ENCODE assay signal across 9 cellular contexts in the genomic region with DNA sequence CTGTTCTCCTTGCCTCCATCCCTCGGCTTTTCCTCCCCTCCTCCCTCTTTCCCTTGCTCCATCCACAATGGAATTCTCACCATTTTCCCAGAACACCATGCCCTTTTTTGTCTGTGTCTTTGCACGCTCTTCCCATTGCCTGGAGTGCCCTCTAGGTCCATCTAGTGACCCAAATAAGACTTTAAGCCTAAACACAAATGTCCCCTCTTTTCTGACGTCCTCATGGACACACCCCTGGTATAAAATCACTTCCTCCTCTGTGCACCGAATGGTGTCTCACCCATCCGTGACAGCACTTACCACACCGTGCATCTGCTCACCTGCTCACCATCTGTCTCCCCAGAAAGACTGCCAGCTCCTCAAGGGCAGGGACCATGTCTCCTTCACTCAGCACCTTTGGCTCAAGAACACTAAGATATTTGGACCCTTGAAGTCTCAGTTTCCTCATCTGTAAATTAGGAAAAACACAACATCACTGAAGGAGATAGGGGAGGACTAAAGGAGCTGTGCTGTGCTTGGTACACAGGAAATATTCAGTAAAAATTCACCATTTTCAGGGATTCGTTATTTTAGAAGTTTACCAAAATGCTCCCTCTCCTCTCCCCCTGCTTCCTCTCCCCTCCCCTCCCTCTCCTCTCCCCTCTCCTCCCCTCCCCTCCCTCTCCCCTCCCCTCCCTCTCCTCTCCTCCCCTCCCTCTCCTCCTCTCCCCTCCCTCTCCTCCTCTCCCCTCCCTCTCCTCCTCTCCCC. TPM values are rescaled to one million over a fixed set of nuclear protein-coding genes. Genes with fewer than 3 reads are reported as not detected.
DNase-seq lines count a peak whose midpoint lies in the region; ATAC-seq and TF ChIP-seq lines count a peak whose summit lies in the region.
"Had no signal": no experiment of that assay in that cellular context is flagged by ENCODE, and none has a peak within 500 bp of the region (broad histone marks: within the 10 kb centered on the region; RNA-seq: fewer than 3 reads in every experiment).

No MANE protein-coding gene starts in this region.

- H3K27me3 ChIP-seq in IMR-90 (ENCODE audit: control insufficient read depth, insufficient read depth, low read length) (no peaks in the 10 kb centered on the region), testis (no peaks in the 10 kb centered on the region), H7 (ENCODE audit: control insufficient read depth, insufficient read depth, low read length) (no peaks in the 10 kb centered on the region; the same call in 1 of the 2 replicates), gastrocnemius medialis (no peaks in the 10 kb centered on the region)

- no peak overlapping the region for H3K56ac ChIP-seq in IMR-90 (ENCODE audit: extremely low read depth, insufficient read depth, low read length)

- peak overlapping the region; percentile 95 for H3K18ac ChIP-seq in IMR-90 (ENCODE audit: low read depth, low read length)

- no peak overlapping the region for H2BK5ac ChIP-seq in IMR-90 (ENCODE audit: low read depth, low read length, poor library complexity, severe bottlenecking)

- peak overlapping the region; percentile 65 for H4K91ac ChIP-seq in IMR-90 (ENCODE audit: insufficient read depth, low read depth, low read length)

- H4K20me1 ChIP-seq in IMR-90 (ENCODE audit: insufficient read depth, low read length), result no peaks in the 10 kb centered on the region

- peak overlapping the region; percentile 70 for H3K23ac ChIP-seq in IMR-90 (ENCODE audit: low read depth, low read length)

- H2BK20ac ChIP-seq in IMR-90 (ENCODE audit: low read depth, low read length), result peak overlapping the region; percentile 95

- H2AFZ ChIP-seq in IMR-90 (replicated peaks; ENCODE audit: low read length, poor library complexity), result peak overlapping the region; percentile 40

- H3K9me3 ChIP-seq in IMR-90 (ENCODE audit: control insufficient read depth, insufficient read depth, low read length) (no peaks in the 10 kb centered on the region), mucosa of descending colon (no peaks in the 10 kb centered on the region), testis (no peaks in the 10 kb centered on the region), gastrocnemius medialis (no peaks in the 10 kb centered on the region)

- H3K36me3 ChIP-seq in IMR-90 (ENCODE audit: control insufficient read depth, insufficient read depth, low read length), result no peaks in the 10 kb centered on the region
- H3K36me3 ChIP-seq in mucosa of descending colon (ENCODE audit: low read depth), result no peaks in the 10 kb centered on the region
- H3K36me3 ChIP-seq in testis (ENCODE audit: low read depth, missing control alignments), result no peaks in the 10 kb centered on the region
- no peaks in the 10 kb centered on the region for H3K36me3 ChIP-seq in H7 (replicated peaks; ENCODE audit: control insufficient read depth, insufficient read depth, low read length)
- H3K36me3 ChIP-seq in gastrocnemius medialis, result no peaks in the 10 kb centered on the region

- in situ Hi-C loops in IMR-90 (cut with MboI; ENCODE audit: low sequenced_read_pairs), result no loop called here
- in situ Hi-C loops in gastrocnemius medialis (cut with MboI; ENCODE audit: low sequenced_read_pairs in 4 of 4), result no loop called here

- peak; percentile 36 for TF ChIP-seq RAD21 in IMR-90 (IDR thresholded peaks at IDR 0.05; ENCODE audit: low read length)

- peak; percentile 40 for DNase-seq in ELF-1 (ENCODE audit: low read depth, low spot score)
- DNase-seq in IMR-90, result no peak
- DNase-seq in mucosa of descending colon, result peak in 1 of 3 donors; percentile 54
- no peak for DNase-seq in dedifferentiated amniotic fluid mesenchymal stem cell (ENCODE audit: extremely low spot score)
- no peak for DNase-seq in testis
- DNase-seq in H7, result no peak
- no peak for DNase-seq in gastrocnemius medialis

- no TSS peak for BruUV-seq in IMR-90 (replicated peaks; lab: Mats Ljungman, UMichigan)

- peak overlapping the region; percentile 35; the same call in 2 of the 3 replicates for H2BK15ac ChIP-seq in IMR-90 (ENCODE audit: low read depth, low read length)

- peak overlapping the region; percentile 95 for H3K4ac ChIP-seq in IMR-90 (ENCODE audit: low read depth, low read length)

- H3K14ac ChIP-seq in IMR-90 (replicated peaks; ENCODE audit: low read depth, low read length), result peak overlapping the region; percentile 90

- peak overlapping the region; percentile 91 for H4K5ac ChIP-seq in IMR-90 (ENCODE audit: low read depth, low read length)

- TF ChIP-seq POLR2A in IMR-90 (IDR thresholded peaks at IDR 0.05; ENCODE audit: low read depth, low read length) (no peak), testis (IDR thresholded peaks at IDR 0.05) (no peak), gastrocnemius medialis (IDR thresholded peaks at IDR 0.05) (no peak)

- peak overlapping the region; percentile 95 for H2AK5ac ChIP-seq in IMR-90 (ENCODE audit: low read depth, low read length)

- H3K4me3 ChIP-seq in IMR-90 (ENCODE audit: insufficient read depth, low read depth, low read length), result no peak overlapping the region
- H3K4me3 ChIP-seq in mucosa of descending colon, result no peak overlapping the region
- H3K4me3 ChIP-seq in testis, result no peak overlapping the region
- no peak overlapping the region for H3K4me3 ChIP-seq in H7 (ENCODE audit: insufficient read depth, low read depth, low read length)
- H3K4me3 ChIP-seq in gastrocnemius medialis, result no peak overlapping the region

- dilution Hi-C loops in IMR-90 (cut with HindIII; ENCODE audit: low sequenced_read_pairs, unreplicated experiment), result no loop called here

- POLR2A ChIA-PET in IMR-90 (lab: Charles Lee; ENCODE audit: unreplicated experiment), result no interaction called here

- H3K4me1 ChIP-seq in IMR-90 (ENCODE audit: control insufficient read depth, insufficient read depth, low read length), result peaks cover 23% of the 10 kb centered on the region
- no peaks in the 10 kb centered on the region for H3K4me1 ChIP-seq in mucosa of descending colon (ENCODE audit: low read depth)
- no peaks in the 10 kb centered on the region for H3K4me1 ChIP-seq in testis
- H3K4me1 ChIP-seq in gastrocnemius medialis, result no peaks in the 10 kb centered on the region

- H3K9me1 ChIP-seq in IMR-90 (ENCODE audit: insufficient read depth, low read length), result peaks cover 20% of the 10 kb centered on the region

- no peak overlapping the region for H3K9ac ChIP-seq in IMR-90 (ENCODE audit: low read depth, low read length)

- no peak overlapping the region for H3K4me2 ChIP-seq in IMR-90 (ENCODE audit: low read depth, low read length)

- H2AK9ac ChIP-seq in IMR-90 (replicated peaks; ENCODE audit: low read depth, low read length, poor library complexity), result peak overlapping the region; percentile 89

- H3K27ac ChIP-seq in IMR-90 (ENCODE audit: insufficient read depth, low read length) (peak overlapping the region; percentile 13; the same call in 1 of the 2 replicates), VCaP (peak overlapping the region; percentile 44; the same call in 1 of the 2 replicates), testis (no peak overlapping the region), gastrocnemius medialis (no peak overlapping the region)

- H4K8ac ChIP-seq in IMR-90 (ENCODE audit: low read depth in 2 of 2, low read length in 2 of 2), result peak overlapping the region in 1 of 2 experiments; percentile 62; a peak in 3 of 4 replicates

- intact Hi-C loops in IMR-90 (cut with micrococcal nuclease), result no loop called here
- intact Hi-C loops in mucosa of descending colon (cut with DNase I, micrococcal nuclease), result loop anchor here in 1 of 2 donors (10.0 kb wide), 1 partner anchor 108 kb away; a partner anchor contains a TSS
- intact Hi-C loops in testis (cut with DNase I; ENCODE audit: low total_unique reads), result no loop called here
- intact Hi-C loops in gastrocnemius medialis (cut with DNase I; ENCODE audit: low total_unique reads), result no loop called here

- WGBS in IMR-90 (ENCODE audit: extremely low coverage in 2 of 2, insufficient read length in 1 of 2), 2 experiments, result 50% methylated on average over 3 of the region's 7 CpGs; no CpG with 5 or more reads in 1 of the 2 experiments
- WGBS in testis, 2 donors, result 51 to 54% methylated on average over 7 of the region's 7 CpGs

- ATAC-seq in IMR-90 (ENCODE audit: low read depth) (peak; percentile 18), mucosa of descending colon (peak; percentile 87), gastrocnemius medialis (no peak)

- no peaks in the 10 kb centered on the region for H3K79me1 ChIP-seq in IMR-90 (ENCODE audit: low read depth in 1 of 2, low read length in 2 of 2)

- CTCF ChIA-PET in IMR-90 (lab: Yijun Ruan, JAX), result no interaction called here

- H2BK120ac ChIP-seq in IMR-90 (ENCODE audit: low read depth, low read length), result peak overlapping the region; percentile 97

- TF ChIP-seq CTCF in IMR-90 (conservative IDR thresholded peaks at IDR 0.05; ENCODE audit: low read depth, low read length) (0 out of 2 replicates have a peak, but pooled peaks have one; percentile 9), VCaP (conservative IDR thresholded peaks at IDR 0.05) (0 out of 2 replicates have a peak, but pooled peaks have one; percentile 17), mucosa of descending colon (IDR thresholded peaks at IDR 0.05) (no peak), testis (IDR thresholded peaks at IDR 0.05) (no peak), gastrocnemius medialis (IDR thresholded peaks at IDR 0.05 in 4 of 5, conservative IDR thresholded peaks at IDR 0.05 in 1 of 5) (no peak)

RNA-seq across cellular contexts. Expression of a gene that starts 23.7 kb away (rescaled TPM):
- total RNA-seq in IMR-90 (2012; rRNA removed) (14.2 and 16.0 TPM in 2 replicates), mucosa of descending colon (10 to 100 TPM; 30.1 to 75.3 (median 52.3) TPM), testis (10 to 100 TPM; 44.4 to 61.7 TPM), gastrocnemius medialis (10 to 100 TPM; 13.3 to 30.6 (median 26.6) TPM)
- polyA plus RNA-seq in IMR-90 (2012; rRNA removed) (13.6 and 15.8 TPM in 2 replicates), testis (ENCODE audit: insufficient read depth, low read depth, low replicate concordance) (36.9 TPM)
- 7.7 and 11.3 TPM in 2 replicates for polyA plus RNA-seq in IMR-90 (2012; cell fraction: cytosol; rRNA removed)
- polyA plus RNA-seq in IMR-90 (2012; cell fraction: nucleus; rRNA removed; ENCODE audit: low replicate concordance), result 5.3 and 8.3 TPM in 2 replicates
- 58.5 and 72.0 TPM in 2 replicates for total RNA-seq in H7 (2014; rRNA removed; shearing (Covaris generic))

RNA-seq across cellular contexts. Expression of a gene that starts 30.5 kb away (rescaled TPM):
- total RNA-seq in IMR-90 (2012; rRNA removed) (not detected in 2 replicates), mucosa of descending colon (under 1 TPM; 0.72 to 0.98 (median 0.93) TPM), testis (1 to 10 TPM in 1 of 2 donors, under 1 TPM in 1; 0.47 to 1.2 TPM), gastrocnemius medialis (1 to 10 TPM in 1 of 4 donors, under 1 TPM in 2, not detected in 1; 0.24 to 1.1 (median 0.25) TPM)
- polyA plus RNA-seq in IMR-90 (2012; rRNA removed) (0.05 and 0.06 TPM in 2 replicates), testis (ENCODE audit: insufficient read depth, low read depth, low replicate concordance) (0.32 TPM)
- polyA plus RNA-seq in IMR-90 (2012; cell fraction: cytosol; rRNA removed), result 0.09 TPM in 1 of 2 replicates, not detected in the other
- 0.37 and 0.40 TPM in 2 replicates for polyA plus RNA-seq in IMR-90 (2012; cell fraction: nucleus; rRNA removed; ENCODE audit: low replicate concordance)
- 0.18 TPM in 1 of 2 replicates, not detected in the other for total RNA-seq in H7 (2014; rRNA removed; shearing (Covaris generic))
- total RNA-seq: endothelial cell of umbilical vein had no signal
- polyA plus RNA-seq: endothelial cell of umbilical vein had no signal

RNA-seq across cellular contexts. Expression of a gene that starts 47.5 kb away (rescaled TPM):
- total RNA-seq in IMR-90 (2012; rRNA removed) (37.5 and 41.0 TPM in 2 replicates), mucosa of descending colon (10 to 100 TPM; 38.1 to 65.7 (median 40.6) TPM), testis (10 to 100 TPM; 55.0 to 55.4 TPM), gastrocnemius medialis (10 to 100 TPM; 38.3 to 51.4 (median 44.9) TPM)
- polyA plus RNA-seq in IMR-90 (2012; rRNA removed) (55.5 and 58.9 TPM in 2 replicates), testis (ENCODE audit: insufficient read depth, low read depth, low replicate concordance) (97.2 TPM)
- 29.8 and 38.7 TPM in 2 replicates for polyA plus RNA-seq in IMR-90 (2012; cell fraction: cytosol; rRNA removed)
- polyA plus RNA-seq in IMR-90 (2012; cell fraction: nucleus; rRNA removed; ENCODE audit: low replicate concordance), result 40.0 and 112 TPM in 2 replicates
- 74.1 and 94.6 TPM in 2 replicates for total RNA-seq in H7 (2014; rRNA removed; shearing (Covaris generic))

Comparison
In these comparisons a context has a peak if more than half of its experiments do, and no peak if none do; other contexts are left out.
1. ATAC-seq: peak in IMR-90 (single experiment) and mucosa of descending colon (single experiment); none in gastrocnemius medialis (0 of 2).
2. H3K27ac ChIP-seq: peak in IMR-90 (single experiment) and VCaP (single experiment); none in testis (0 of 2) and gastrocnemius medialis (0 of 4).
3. CTCF ChIP-seq: peak in IMR-90 (single experiment) and VCaP (single experiment); none in mucosa of descending colon (single experiment), testis (0 of 3) and gastrocnemius medialis (0 of 5).